ENCODE assay signal across 13 cellular contexts in the genomic region with DNA sequence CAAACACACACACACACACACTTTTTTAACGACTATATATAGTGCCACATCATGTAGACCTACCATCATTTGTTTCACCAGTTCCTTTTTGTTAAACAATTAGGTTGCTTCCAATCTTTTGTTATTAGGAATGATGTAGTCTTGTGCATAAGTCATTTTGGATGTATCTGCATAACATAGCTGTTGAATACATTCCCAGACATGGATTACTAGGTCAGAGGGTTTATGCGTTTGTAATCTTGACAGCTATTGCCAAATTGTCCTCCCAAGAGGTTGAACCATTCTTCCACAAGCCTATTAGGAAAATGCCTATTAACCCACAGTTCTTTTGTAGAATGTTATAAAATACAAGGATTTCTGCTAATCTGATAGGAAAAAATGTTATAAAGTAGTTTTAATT.
"Had no signal": no experiment of that assay in that cellular context is flagged by ENCODE, and none has a peak within 500 bp of the region (broad histone marks: within the 10 kb centered on the region; RNA-seq: fewer than 3 reads in every experiment).

No MANE protein-coding gene starts in this region.

- H3K9me3 Mint-ChIP-seq: activated naive CD8-positive, alpha-beta T cell treated with anti-CD3 and anti-CD28 coated beads for 36 hours; activated T-cell treated with anti-CD3 and anti-CD28 coated beads, Interleukin-2, amount 50 U/mL, for 4 hours; naive B cell had no signal

- H3K27me3 ChIP-seq: esophagus squamous epithelium, right atrium auricular region had no signal

- H3K9me3 ChIP-seq: esophagus squamous epithelium, lower lobe of right lung, right atrium auricular region had no signal

- H3K27me3 Mint-ChIP-seq: activated naive CD8-positive, alpha-beta T cell treated with anti-CD3 and anti-CD28 coated beads for 36 hours; naive B cell had no signal

- ATAC-seq: activated T-cell treated with anti-CD3 and anti-CD28 coated beads, Interleukin-2, amount 50 U/mL, for 4 hours; lower lobe of right lung had no signal

- FAIRE-seq: bronchial epithelial cell had no signal

- H3K4me3 ChIP-seq: esophagus squamous epithelium, lower lobe of right lung, right atrium auricular region, smooth muscle cell had no signal

- H3K27ac Mint-ChIP-seq: activated naive CD8-positive, alpha-beta T cell treated with anti-CD3 and anti-CD28 coated beads for 36 hours had no signal

- H3K36me3 ChIP-seq: esophagus squamous epithelium, lower lobe of right lung, right atrium auricular region had no signal

- H3K4me3 Mint-ChIP-seq: activated naive CD8-positive, alpha-beta T cell treated with anti-CD3 and anti-CD28 coated beads for 36 hours; activated T-cell treated with anti-CD3 and anti-CD28 coated beads, Interleukin-2, amount 50 U/mL, for 4 hours had no signal

- DNase-seq: activated gamma-delta T cell; activated naive CD8-positive, alpha-beta T cell treated with anti-CD3 and anti-CD28 coated beads for 36 hours; activated T-cell treated with anti-CD3 and anti-CD28 coated beads, Interleukin-2, amount 50 U/mL, for 4 hours; aorta; esophagus squamous epithelium; hypothalamus; lower lobe of right lung; naive B cell; posterior cingulate gyrus; trophoblast cell had no signal

- H3K27ac ChIP-seq: esophagus squamous epithelium, lower lobe of right lung, right atrium auricular region had no signal

- H3K4me1 ChIP-seq: esophagus squamous epithelium, lower lobe of right lung, right atrium auricular region had no signal

- H3K4me2 ChIP-seq: smooth muscle cell had no signal
